3 cellular contexts compared by ENCODE assay signal in genomic region chr7:114817036-114817435, GRCh38.
A peak's percentile ranks its signal among the peaks of the same experiment; 100 is the strongest.
DNase-seq lines count a peak whose midpoint lies in the region; ATAC-seq, FAIRE-seq and TF ChIP-seq lines count a peak whose summit lies in the region.
"Not testable (repeated sequence)": the region's sequence is repeated elsewhere in the genome, so short reads cannot be mapped to it uniquely, and the experiment has no call there.

No MANE protein-coding gene starts in this region.

- not testable (repeated sequence) for H3K9me3 ChIP-seq in HEK293 (ENCODE audit: control insufficient read depth, insufficient read depth, low read depth, low read length); K562 (replicated peaks; ENCODE audit: control insufficient read depth, insufficient read depth, low read depth, low read length)

- not testable (repeated sequence) for H3K4me3 ChIP-seq in HEK293 (ENCODE audit: low read depth, low read length); K562

- not testable (repeated sequence) for H3K36me3 ChIP-seq in HEK293 (ENCODE audit: control insufficient read depth in 2 of 2, insufficient read depth in 1 of 2, low read length in 2 of 2); K562 (ENCODE audit: control insufficient read depth, insufficient read depth, low read length)

- peaks cover 10% of the 10 kb centered on the region for H3K4me1 Mint-ChIP-seq in Calu3 (ENCODE audit: low read depth, unreplicated experiment)

- not testable (repeated sequence) for H3K27me3 ChIP-seq in K562 (ENCODE audit: control insufficient read depth in 2 of 2, insufficient read depth in 2 of 2, low read length in 2 of 2)

- not testable (repeated sequence) for TF ChIP-seq EP300 in K562 (IDR thresholded peaks at IDR 0.05; ENCODE audit: low read length)

- not testable (repeated sequence) for TF ChIP-seq RAD21 in K562 (CRISPR knock-in tag; conservative IDR thresholded peaks at IDR 0.05 in 1 of 2, IDR thresholded peaks at IDR 0.05 in 1 of 2)

- FAIRE-seq in K562 (lab: Jason Lieb, UNC) = not testable (repeated sequence)

- H3K4me2 ChIP-seq in K562 (ENCODE audit: insufficient read depth, low read length) = not testable (repeated sequence)

- in situ Hi-C loops in K562 (cut with MboI) = not testable (repeated sequence)

- not testable (repeated sequence) for H3K9me3 Mint-ChIP-seq in Calu3 (ENCODE audit: low read depth, unreplicated experiment)

- WGBS in K562 (ENCODE audit: insufficient coverage, low coverage, missing lambda C conversion rate) = 7% methylated on average over 7 of the region's 7 CpGs

- not testable (repeated sequence) for H3K27ac ChIP-seq in HEK293 (ENCODE audit: extremely low read depth, low read depth, low read length); K562 (ENCODE audit: extremely low read depth, low read depth, low read length)

- not testable (repeated sequence) for H4K20me1 ChIP-seq in K562 (replicated peaks; ENCODE audit: control insufficient read depth, insufficient read depth, low read length)

- H3K4me1 ChIP-seq in HEK293 (ENCODE audit: control insufficient read depth, insufficient read depth, low read length); K562 (replicated peaks in 1 of 2; ENCODE audit: control insufficient read depth in 2 of 2, insufficient read depth in 2 of 2, low read length in 2 of 2): not testable (repeated sequence)

- H3K36me3 Mint-ChIP-seq in Calu3 (ENCODE audit: insufficient read depth, unreplicated experiment) = not testable (repeated sequence)

- BruUV-seq in Calu3 (replicated peaks; lab: Mats Ljungman, UMichigan); K562 (replicated peaks; lab: Mats Ljungman, UMichigan): not testable (repeated sequence)

- intact Hi-C loops in Calu3 (cut with micrococcal nuclease; ENCODE audit: unreplicated experiment); K562 (cut with micrococcal nuclease): not testable (repeated sequence)

- not testable (repeated sequence) for H3K79me2 ChIP-seq in K562 (ENCODE audit: control insufficient read depth, insufficient read depth, low read length)

- POLR2A ChIA-PET in HEK293 (lab: Yijun Ruan, JAX); K562 (lab: Yijun Ruan, JAX): not testable (repeated sequence)

- CTCF ChIA-PET in Calu3 (lab: Charles Lee); HEK293 (lab: Yijun Ruan, JAX); K562 (lab: Yijun Ruan, JAX; ENCODE audit: low intra/inter-chr PET ratio): not testable (repeated sequence)

- ATAC-seq in K562 = not testable (repeated sequence)

- not testable (repeated sequence) for H2AFZ ChIP-seq in K562 (ENCODE audit: low read depth, low read length)

- H3K4me3 Mint-ChIP-seq in Calu3 (ENCODE audit: low read depth, unreplicated experiment) = not testable (repeated sequence)

- not testable (repeated sequence) for H3K9me1 ChIP-seq in K562 (ENCODE audit: control insufficient read depth, insufficient read depth, low read length)

- not testable (repeated sequence) for TF ChIP-seq CTCF in Calu3 (IDR thresholded peaks at IDR 0.05; ENCODE audit: unreplicated experiment); HEK293 (tag by site-specific recombination; IDR thresholded peaks at IDR 0.05); K562 (IDR thresholded peaks at IDR 0.05 in 2 of 3, conservative IDR thresholded peaks at IDR 0.05 in 1 of 3; ENCODE audit: insufficient read depth in 2 of 3, low read depth in 1 of 3, low read length in 3 of 3)

- H3K9ac ChIP-seq in K562 (ENCODE audit: insufficient read depth in 1 of 2, low read depth in 2 of 2, low read length in 2 of 2) = not testable (repeated sequence)

- not testable (repeated sequence) for DNase-seq in Calu3; K562 (ENCODE audit: extremely low read depth in 1 of 4, low spot score in 3 of 4)

- peak overlapping the region; percentile 54 for H3K27ac Mint-ChIP-seq in Calu3 (ENCODE audit: unreplicated experiment)

- not testable (repeated sequence) for TF ChIP-seq POLR2A in K562 (conservative IDR thresholded peaks at IDR 0.05)

- H3K27me3 Mint-ChIP-seq in Calu3 (ENCODE audit: unreplicated experiment) = not testable (repeated sequence)

TF ChIP-seq in HEK293, 187 proteins besides CTCF, POLR2A, EP300 and RAD21:
- TF ChIP-seq, protein P1, sequence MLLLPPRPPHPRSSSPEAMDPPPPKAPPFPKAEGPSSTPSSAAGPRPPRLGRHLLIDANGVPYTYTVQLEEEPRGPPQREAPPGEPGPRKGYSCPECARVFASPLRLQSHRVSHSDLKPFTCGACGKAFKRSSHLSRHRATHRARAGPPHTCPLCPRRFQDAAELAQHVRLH (tag by site-specific recombination; IDR thresholded peaks at IDR 0.05) = 0 out of 2 replicates have a peak, but pooled peaks have one; percentile 33
- peak; percentile 78; the same call in 1 of the 2 replicates for TF ChIP-seq ZNF146 (tag by site-specific recombination; IDR thresholded peaks at IDR 0.05)

TF ChIP-seq in K562, 482 proteins besides CTCF, POLR2A, EP300 and RAD21:
- TF ChIP-seq ZNF146 (CRISPR knock-in tag; IDR thresholded peaks at IDR 0.05; ENCODE audit: unreplicated experiment) = peak; percentile 73
